Comparison of ENCODE assay signal across 18 cellular contexts in genomic region chrX:13694359-13694758, GRCh38. TPM values are rescaled to one million over a fixed set of nuclear protein-coding genes. Genes with fewer than 3 reads are reported as not detected.
DNase-seq lines count a peak whose midpoint lies in the region; ATAC-seq and TF ChIP-seq lines count a peak whose summit lies in the region.
"Had no signal": no experiment of that assay in that cellular context is flagged by ENCODE, and none has a peak within 500 bp of the region (broad histone marks: within the 10 kb centered on the region; RNA-seq: fewer than 3 reads in every experiment).

No MANE protein-coding gene starts in this region.

- CTCF ChIA-PET in Calu3 (lab: Charles Lee), result no interaction called here
- CTCF ChIA-PET in activated CD8-positive, alpha-beta T cell treated with anti-CD3 and anti-CD28 coated beads, Interleukin-2, amount 10 ng/mL, durations not matched to agents 7 days and 5 days (lab: Charles Lee), result interaction anchor here (1.4 kb wide), 1 partner anchor 32 kb away, joined by 4 read pairs; no protein-coding TSS in a partner anchor

- TF ChIP-seq CTCF in Calu3 (IDR thresholded peaks at IDR 0.05; ENCODE audit: unreplicated experiment), result no peak
- no peak for TF ChIP-seq CTCF in choroid plexus epithelial cell (conservative IDR thresholded peaks at IDR 0.05; ENCODE audit: low read depth, low read length)
- no peak for TF ChIP-seq CTCF in psoas muscle (IDR thresholded peaks at IDR 0.05)

- H3K4me3 ChIP-seq in choroid plexus epithelial cell (ENCODE audit: low read depth, low read length), result no peak overlapping the region
- H3K4me3 ChIP-seq in psoas muscle, result peak overlapping the region; percentile 28
- H3K4me3 ChIP-seq: heart right ventricle had no signal

- no peaks in the 10 kb centered on the region for H3K9me3 Mint-ChIP-seq in Calu3 (ENCODE audit: low read depth, unreplicated experiment)
- H3K9me3 Mint-ChIP-seq in activated CD8-positive, alpha-beta T cell treated with anti-CD3 and anti-CD28 coated beads, Interleukin-2, amount 10 ng/mL, durations not matched to agents 7 days and 5 days (ENCODE audit: insufficient read depth), result no peaks in the 10 kb centered on the region
- H3K9me3 Mint-ChIP-seq: activated naive CD4-positive, alpha-beta T cell treated with anti-CD3 and anti-CD28 coated beads for 36 hours; brain; IgD-negative memory B cell; neural crest cell had no signal

- H3K4me3 Mint-ChIP-seq in Calu3 (ENCODE audit: low read depth, unreplicated experiment), result peak overlapping the region; percentile 86
- no peak overlapping the region for H3K4me3 Mint-ChIP-seq in activated CD8-positive, alpha-beta T cell treated with anti-CD3 and anti-CD28 coated beads, Interleukin-2, amount 10 ng/mL, durations not matched to agents 7 days and 5 days
- H3K4me3 Mint-ChIP-seq: activated naive CD4-positive, alpha-beta T cell treated with anti-CD3 and anti-CD28 coated beads for 36 hours had no signal

- peaks cover 27% of the 10 kb centered on the region for H3K4me1 ChIP-seq in psoas muscle

- peaks cover 56% of the 10 kb centered on the region for H3K36me3 Mint-ChIP-seq in Calu3 (ENCODE audit: insufficient read depth, unreplicated experiment)
- peaks cover 19% of the 10 kb centered on the region for H3K36me3 Mint-ChIP-seq in activated CD8-positive, alpha-beta T cell treated with anti-CD3 and anti-CD28 coated beads, Interleukin-2, amount 10 ng/mL, durations not matched to agents 7 days and 5 days (ENCODE audit: low read depth)
- H3K36me3 Mint-ChIP-seq: IgD-negative memory B cell had no signal

- H3K27ac Mint-ChIP-seq in Calu3 (ENCODE audit: unreplicated experiment), result peak overlapping the region; percentile 88
- no peak overlapping the region for H3K27ac Mint-ChIP-seq in activated CD8-positive, alpha-beta T cell treated with anti-CD3 and anti-CD28 coated beads, Interleukin-2, amount 10 ng/mL, durations not matched to agents 7 days and 5 days
- H3K27ac Mint-ChIP-seq: activated naive CD4-positive, alpha-beta T cell treated with anti-CD3 and anti-CD28 coated beads for 36 hours had no signal

- H3K36me3 ChIP-seq in psoas muscle (ENCODE audit: insufficient read depth in 1 of 2, low read depth in 1 of 2), result no peaks in the 10 kb centered on the region
- H3K36me3 ChIP-seq: heart right ventricle had no signal

- no TSS peak for BruUV-seq in Calu3 (replicated peaks; lab: Mats Ljungman, UMichigan)

- H3K27me3 Mint-ChIP-seq in Calu3 (ENCODE audit: unreplicated experiment), result no peaks in the 10 kb centered on the region
- H3K27me3 Mint-ChIP-seq in activated CD8-positive, alpha-beta T cell treated with anti-CD3 and anti-CD28 coated beads, Interleukin-2, amount 10 ng/mL, durations not matched to agents 7 days and 5 days (ENCODE audit: low read depth), result no peaks in the 10 kb centered on the region

- peaks cover 57% of the 10 kb centered on the region for H3K4me1 Mint-ChIP-seq in Calu3 (ENCODE audit: low read depth, unreplicated experiment)
- peaks cover 55% of the 10 kb centered on the region for H3K4me1 Mint-ChIP-seq in activated CD8-positive, alpha-beta T cell treated with anti-CD3 and anti-CD28 coated beads, Interleukin-2, amount 10 ng/mL, durations not matched to agents 7 days and 5 days (ENCODE audit: low read depth)

- DNase-seq in Calu3, result no peak
- DNase-seq in M059J (ENCODE audit: low read depth), result peak; percentile 16
- peak; percentile 16 for DNase-seq in choroid plexus epithelial cell (ENCODE audit: low read depth)
- DNase-seq in psoas muscle, result no peak
- DNase-seq in NCI-H1436 (lab: John Stamatoyannopoulos, UW), result no peak
- no peak for DNase-seq in iPS-NIHi7 (ENCODE audit: extremely low spot score)
- DNase-seq in activated CD8-positive, alpha-beta T cell treated with anti-CD3 and anti-CD28 coated beads, Interleukin-2, amount 10 ng/mL, durations not matched to agents 7 days and 5 days, result no peak
- DNase-seq: activated naive CD4-positive, alpha-beta T cell treated with anti-CD3 and anti-CD28 coated beads for 36 hours; dorsolateral prefrontal cortex; GOT3; heart right ventricle; NCI-H1092; stimulated activated naive CD4-positive, alpha-beta T cell treated with Interleukin-2 at 50 U/mL for 16 hours had no signal

- ATAC-seq in psoas muscle, result no peak
- no peak for ATAC-seq in GM21786 (IDR thresholded peaks at IDR 0.05; ENCODE audit: unreplicated experiment)
- no peak for ATAC-seq in activated CD8-positive, alpha-beta T cell treated with anti-CD3 and anti-CD28 coated beads, Interleukin-2, amount 10 ng/mL, durations not matched to agents 7 days and 5 days
- ATAC-seq: heart right ventricle, Panc1 had no signal

- peaks cover 0 to 10% (median 0%) of the 10 kb centered on the region in 3 donors for H3K27me3 ChIP-seq in psoas muscle (ENCODE audit: insufficient read depth in 3 of 3, low read length in 2 of 3)

- H3K27ac ChIP-seq in psoas muscle, result peak overlapping the region; percentile 53

- H3K9me3 ChIP-seq in psoas muscle, result no peaks in the 10 kb centered on the region
- H3K9me3 ChIP-seq: heart right ventricle had no signal

- WGBS in psoas muscle, 3 donors, result 53 to 57% (median 54%) methylated on average over 2 of the region's 2 CpGs

- POLR2A ChIA-PET in activated CD8-positive, alpha-beta T cell treated with anti-CD3 and anti-CD28 coated beads, Interleukin-2, amount 10 ng/mL, durations not matched to agents 7 days and 5 days (lab: Charles Lee), result interaction anchor here (0.6 kb wide), 1 partner anchor 40 kb away, joined by 3 read pairs; the partner anchor contains the start of genes OFD1 and TRAPPC2

- intact Hi-C loops in Calu3 (cut with micrococcal nuclease; ENCODE audit: unreplicated experiment) (loop anchor here (5.0 kb wide), 1 partner anchor 38 kb away; the partner anchor contains the start of genes OFD1 and TRAPPC2), psoas muscle (cut with DNase I) (no loop called here)

RNA-seq across cellular contexts. Expression of gene RAB9A, which starts 5.4 kb away (rescaled TPM):
- total RNA-seq in Calu3 (2022) (41.4 and 42.4 TPM in 2 replicates), psoas muscle (10 to 100 TPM; 13.2 to 15.3 (median 14.2) TPM)
- total RNA-seq in M059J (2014; rRNA removed; shearing (Covaris generic)), result 37.4 and 38.9 TPM in 2 replicates
- 10 to 100 TPM; 13.0 to 25.4 (median 22.8) TPM for polyA plus RNA-seq in psoas muscle
- total RNA-seq in activated CD8-positive, alpha-beta T cell treated with anti-CD3 and anti-CD28 coated beads, Interleukin-2, amount 10 ng/mL, durations not matched to agents 7 days and 5 days, result 10 to 100 TPM; 10.6 to 11.2 TPM

RNA-seq across cellular contexts. Expression of gene TRAPPC2, which starts 40.1 kb away (rescaled TPM):
- total RNA-seq in Calu3 (2022) (20.8 and 25.1 TPM in 2 replicates), psoas muscle (1 to 10 TPM; 3.4 to 6.3 (median 5.0) TPM)
- total RNA-seq in M059J (2014; rRNA removed; shearing (Covaris generic)), result 21.9 and 22.0 TPM in 2 replicates
- 1 to 10 TPM; 2.1 to 4.7 (median 3.9) TPM for polyA plus RNA-seq in psoas muscle
- 10 to 100 TPM; 21.6 to 23.2 TPM for total RNA-seq in activated CD8-positive, alpha-beta T cell treated with anti-CD3 and anti-CD28 coated beads, Interleukin-2, amount 10 ng/mL, durations not matched to agents 7 days and 5 days

RNA-seq across cellular contexts. Expression of gene OFD1, which starts 40.2 kb away (rescaled TPM):
- 46.4 and 57.0 TPM in 2 replicates for total RNA-seq in Calu3 (2022)
- total RNA-seq in M059J (2014; rRNA removed; shearing (Covaris generic)), result 7.2 and 12.9 TPM in 2 replicates
- total RNA-seq in psoas muscle, result 1 to 10 TPM; 7.2 to 8.2 (median 7.8) TPM
- 1 to 10 TPM; 3.3 to 9.5 (median 8.4) TPM for polyA plus RNA-seq in psoas muscle
- 10 to 100 TPM; 29.6 to 30.4 TPM for total RNA-seq in activated CD8-positive, alpha-beta T cell treated with anti-CD3 and anti-CD28 coated beads, Interleukin-2, amount 10 ng/mL, durations not matched to agents 7 days and 5 days

RNA-seq across cellular contexts. Expression of gene TCEANC, which starts 41.4 kb away (rescaled TPM):
- total RNA-seq in Calu3 (2022), result 1.7 and 2.1 TPM in 2 replicates
- 1.4 and 5.1 TPM in 2 replicates for total RNA-seq in M059J (2014; rRNA removed; shearing (Covaris generic))
- 1 to 10 TPM; 3.5 to 5.2 (median 4.1) TPM for total RNA-seq in psoas muscle
- polyA plus RNA-seq in psoas muscle, result 1 to 10 TPM in 2 of 3 donors, under 1 TPM in 1; 0.95 to 2.5 (median 2.2) TPM
- total RNA-seq in activated CD8-positive, alpha-beta T cell treated with anti-CD3 and anti-CD28 coated beads, Interleukin-2, amount 10 ng/mL, durations not matched to agents 7 days and 5 days, result 1 to 10 TPM; 3.8 to 4.1 TPM

Comparison
In these comparisons a context has a peak if more than half of its experiments do, and no peak if none do; other contexts are left out.
1. DNase-seq: peak in M059J (single experiment) and choroid plexus epithelial cell (single experiment); none in Calu3 (single experiment), psoas muscle (0 of 2), NCI-H1436 (single experiment), iPS-NIHi7 (single experiment) and activated CD8-positive, alpha-beta T cell treated with anti-CD3 and anti-CD28 coated beads, Interleukin-2, amount 10 ng/mL, durations not matched to agents 7 days and 5 days (single experiment).